ENCODE assay signal across 1 cellular context in genomic region chr21:36756527-36756926, GRCh38.
TF ChIP-seq lines count a peak whose summit lies in the region.

No MANE protein-coding gene starts in this region.

TF ChIP-seq in HepG2, 621 proteins besides CTCF, POLR2A, EP300 and RAD21 (continued from another document):
- no peak for TF ChIP-seq ZBTB37 (CRISPR knock-in tag; IDR thresholded peaks at IDR 0.05)
- no peak for TF ChIP-seq ZNF747 (CRISPR knock-in tag; IDR thresholded peaks at IDR 0.05; ENCODE audit: borderline replicate concordance)
- no peak for TF ChIP-seq ZNF512B (CRISPR knock-in tag; IDR thresholded peaks at IDR 0.05; ENCODE audit: borderline replicate concordance)
- TF ChIP-seq PTBP1 (IDR thresholded peaks at IDR 0.05; ENCODE audit: low read depth, low read length, poor library complexity, severe bottlenecking) = no peak
